19 cellular contexts compared by ENCODE assay signal in the genomic region with DNA sequence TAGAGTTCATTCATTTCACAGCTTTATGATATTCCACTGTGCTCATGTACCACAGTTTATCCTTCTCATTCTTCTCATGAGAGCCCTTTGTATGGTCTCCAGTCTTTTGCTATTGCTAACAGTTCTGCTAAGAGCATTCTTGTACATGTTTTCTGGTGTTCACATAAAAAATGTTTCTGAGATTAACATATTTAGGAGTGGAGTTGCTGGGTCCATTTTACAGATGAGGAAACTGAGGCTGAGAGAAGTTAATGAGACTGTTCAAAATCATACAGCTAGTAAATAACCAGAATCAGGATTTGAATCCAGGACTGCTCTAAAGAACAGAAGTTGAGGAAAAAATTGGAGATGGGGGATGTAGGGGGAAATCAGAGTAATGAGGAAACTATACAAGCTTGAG. TPM values are rescaled to one million over a fixed set of nuclear protein-coding genes. Genes with fewer than 3 reads are reported as not detected.
"Had no signal": no experiment of that assay in that cellular context is flagged by ENCODE, and none has a peak within 500 bp of the region (broad histone marks: within the 10 kb centered on the region; RNA-seq: fewer than 3 reads in every experiment).

No MANE protein-coding gene starts in this region.

- DNase-seq: activated CD4-positive, alpha-beta T cell treated with anti-CD3 and anti-CD28 coated beads, Interleukin-2, amount 50 U/mL, for 1 hour; activated CD8-positive, alpha-beta memory T cell treated with anti-CD3 and anti-CD28 coated beads, Interleukin-2, amount 50 U/mL, for 4 hours; activated effector memory CD4-positive, alpha-beta T cell treated with anti-CD3 and anti-CD28 coated beads, Interleukin-2, amount 50 U/mL, for 16 hours; activated T-cell treated with anti-CD3 and anti-CD28 coated beads, Interleukin-2, amount 50 U/mL, for 48 hours; amniotic stem cell; effector CD8-positive, alpha-beta T cell; esophagus squamous epithelium; immature natural killer cell; kidney glomerular epithelial cell; left ventricle myocardium inferior; mammary epithelial cell; midbrain; stimulated activated CD4-positive, alpha-beta T cell treated with anti-CD3 and anti-CD28 coated beads, Interleukin-1b, Interleukin-23, amount 100 ng/mL, for 48 hours; T-helper 9 cell had no signal

- H3K27ac ChIP-seq: esophagus squamous epithelium, left ventricle myocardium inferior, tibial nerve, vagina had no signal

- H3K36me3 ChIP-seq: esophagus squamous epithelium, left ventricle myocardium inferior, tibial nerve, vagina had no signal

- H3K4me3 ChIP-seq: esophagus squamous epithelium, left ventricle myocardium inferior, tibial nerve, vagina had no signal

- H3K36me3 Mint-ChIP-seq: activated naive CD4-positive, alpha-beta T cell treated with anti-CD3 and anti-CD28 coated beads, Interleukin-2, amount 50 U/mL, for 72 hours; immature natural killer cell had no signal

- H3K27me3 ChIP-seq: tibial nerve, vagina had no signal

- ATAC-seq: activated CD4-positive, CD25-positive, alpha-beta regulatory T cell treated with anti-CD3 and anti-CD28 coated beads, Interleukin-2, amount 50 U/mL, for 24 hours; activated naive CD4-positive, alpha-beta T cell treated with anti-CD3 and anti-CD28 coated beads, Interleukin-2, amount 50 U/mL, for 72 hours had no signal

- H3K9me3 Mint-ChIP-seq: activated naive CD4-positive, alpha-beta T cell treated with anti-CD3 and anti-CD28 coated beads, Interleukin-2, amount 50 U/mL, for 72 hours; immature natural killer cell; stimulated activated naive CD8-positive, alpha-beta T cell treated with anti-CD3 and anti-CD28 coated beads, Interleukin-15, Interleukin-2, amounts not matched to agents 100 ng/mL and 50 ng/mL, for 24 hours had no signal

- H3K9me3 ChIP-seq: esophagus squamous epithelium, left ventricle myocardium inferior, tibial nerve, vagina had no signal

RNA-seq across cellular contexts. Expression of a gene that starts 51.4 kb away (rescaled TPM):
- total RNA-seq: activated naive CD4-positive, alpha-beta T cell treated with anti-CD3 and anti-CD28 coated beads, Interleukin-2, amount 50 U/mL, for 72 hours; esophagus squamous epithelium; mammary epithelial cell; tibial nerve; vagina had no signal
- polyA plus RNA-seq: immature natural killer cell, mammary epithelial cell had no signal
